Comparison of ENCODE assay signal across 26 cellular contexts in genomic region chr15:54014067-54014466, GRCh38. TPM values are rescaled to one million over a fixed set of nuclear protein-coding genes. Genes with fewer than 3 reads are reported as not detected.
"Had no signal": no experiment of that assay in that cellular context is flagged by ENCODE, and none has a peak within 500 bp of the region (broad histone marks: within the 10 kb centered on the region; RNA-seq: fewer than 3 reads in every experiment).

No MANE protein-coding gene starts in this region.

- H3K4me3 Mint-ChIP-seq: dendritic cell treated with granulocyte-macrophage colony-stimulating factor and Interleukin-4, amounts not matched to agents 40 ng/mL and 50 ng/mL, for 4 days; immature natural killer cell; mesothelial cell of epicardium; naive B cell; naive thymus-derived CD8-positive, alpha-beta T cell had no signal

- H3K27ac ChIP-seq: colonic mucosa, esophagus muscularis mucosa, gastroesophageal sphincter, heart left ventricle, hepatocyte, left lung, lower lobe of right lung had no signal

- ATAC-seq: gastroesophageal sphincter; heart left ventricle; left cardiac atrium; left lung; left ventricle myocardium superior; lower lobe of right lung; mucosa of descending colon; naive thymus-derived CD8-positive, alpha-beta T cell had no signal

- H3K27me3 Mint-ChIP-seq: dendritic cell treated with granulocyte-macrophage colony-stimulating factor and Interleukin-4, amounts not matched to agents 40 ng/mL and 50 ng/mL, for 4 days had no signal

- DNase-seq: colonic mucosa; cortex of kidney; effector CD8-positive, alpha-beta T cell; foreskin fibroblast; foreskin melanocyte; heart left ventricle; hypothalamus; immature natural killer cell; left cardiac atrium; left lung; left ventricle myocardium superior; lower lobe of right lung; mesenchymal stem cell; mucosa of descending colon; naive B cell; naive thymus-derived CD8-positive, alpha-beta T cell had no signal

- H3K36me3 ChIP-seq: colonic mucosa, esophagus muscularis mucosa, gastroesophageal sphincter, heart left ventricle, left lung, lower lobe of right lung had no signal

- H3K27ac Mint-ChIP-seq: dendritic cell treated with granulocyte-macrophage colony-stimulating factor and Interleukin-4, amounts not matched to agents 40 ng/mL and 50 ng/mL, for 4 days; immature natural killer cell; mesothelial cell of epicardium; naive B cell; naive thymus-derived CD8-positive, alpha-beta T cell had no signal

- H3K9me3 Mint-ChIP-seq: mesothelial cell of epicardium had no signal

- H3K4me1 ChIP-seq: colonic mucosa, esophagus muscularis mucosa, gastroesophageal sphincter, heart left ventricle, left lung, lower lobe of right lung had no signal

- H3K27me3 ChIP-seq: colonic mucosa, esophagus muscularis mucosa, gastroesophageal sphincter, heart left ventricle, hepatocyte, left lung had no signal

- H3K4me3 ChIP-seq: colonic mucosa, esophagus muscularis mucosa, gastroesophageal sphincter, heart left ventricle, hepatocyte, left lung, lower lobe of right lung, mucosa of descending colon had no signal

- H3K9me3 ChIP-seq: colonic mucosa, esophagus muscularis mucosa, gastroesophageal sphincter, heart left ventricle, left lung, lower lobe of right lung, mucosa of descending colon had no signal

- H3K36me3 Mint-ChIP-seq: immature natural killer cell; mesothelial cell of epicardium; naive B cell; naive thymus-derived CD8-positive, alpha-beta T cell had no signal

- H3K4me1 Mint-ChIP-seq: immature natural killer cell, naive B cell had no signal

RNA-seq across cellular contexts. Expression of gene UNC13C, which starts 35.8 kb away (rescaled TPM):
- total RNA-seq: dermis microvascular lymphatic vessel endothelial cell; endothelial cell of umbilical vein; fibroblast of lung; lung microvascular endothelial cell; mesenteric fat pad; naive thymus-derived CD8-positive, alpha-beta T cell had no signal
